1 cellular context compared by ENCODE assay signal in genomic region chr6:46652232-46652602, GRCh38.
TF ChIP-seq lines count a peak whose summit lies in the region.

No MANE protein-coding gene starts in this region.

TF ChIP-seq in GM12878, 131 proteins besides CTCF, POLR2A, EP300 and RAD21:
- TF ChIP-seq HDAC6 (IDR thresholded peaks at IDR 0.05; ENCODE audit: unreplicated experiment): no peak
- TF ChIP-seq BRCA1 (IDR thresholded peaks at IDR 0.05; ENCODE audit: low read depth, low read length): no peak
- TF ChIP-seq EZH2 (IDR thresholded peaks at IDR 0.05; ENCODE audit: borderline replicate concordance, control insufficient read depth, low read depth, low read length): no peak
- no peak for TF ChIP-seq POLR2AphosphoS5 (IDR thresholded peaks at IDR 0.05; ENCODE audit: low read length)
- TF ChIP-seq SP1 (IDR thresholded peaks at IDR 0.05; ENCODE audit: low read depth, low read length): no peak
- TF ChIP-seq MEF2B (IDR thresholded peaks at IDR 0.05; ENCODE audit: partially characterized antibody, poor library complexity, severe bottlenecking): no peak
